In the genomic region with DNA sequence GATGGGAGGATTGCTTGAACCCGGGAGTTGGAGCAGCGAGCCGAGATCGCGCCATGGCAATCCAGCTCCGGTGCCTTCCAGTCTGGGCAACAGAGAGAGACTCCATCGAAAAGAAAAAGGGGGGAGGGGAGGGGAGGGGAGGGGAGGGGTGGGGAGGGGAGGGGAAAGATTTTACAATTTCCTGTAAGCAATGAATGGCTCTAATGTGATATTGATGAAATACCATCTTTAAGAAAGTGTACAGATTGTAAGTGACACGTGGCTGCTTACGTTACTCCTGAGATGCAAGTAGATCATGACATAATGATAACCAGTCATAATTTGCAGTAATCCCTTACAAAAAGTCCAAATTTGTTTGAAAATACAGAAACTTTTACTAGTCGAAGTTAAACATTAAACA, we compare ENCODE assay signal across 2 cellular contexts.
TF ChIP-seq lines count a peak whose summit lies in the region.

No MANE protein-coding gene starts in this region.

TF ChIP-seq in GM23338, 12 proteins besides CTCF, POLR2A, EP300 and RAD21:
- TF ChIP-seq CREB1 (CRISPR knock-in tag; IDR thresholded peaks at IDR 0.05; ENCODE audit: low read depth) (no peak), POLR2AphosphoS5 (IDR thresholded peaks at IDR 0.05; ENCODE audit: low read depth) (no peak)

TF ChIP-seq in K562, 482 proteins besides CTCF, POLR2A, EP300 and RAD21:
- TF ChIP-seq TAF1 (IDR thresholded peaks at IDR 0.05; ENCODE audit: control insufficient read depth, extremely low read depth, insufficient read depth, low read length, severe bottlenecking) = peak; percentile 29
- TF ChIP-seq MYC (IDR thresholded peaks at IDR 0.05; ENCODE audit: low read depth, low read length) = 0 out of 2 replicates have a peak, but pooled peaks have one; percentile 39
- no peak for TF ChIP-seq MYC (CRISPR knock-in tag; IDR thresholded peaks at IDR 0.05; ENCODE audit: borderline replicate concordance, low read depth)
- no peak for TF ChIP-seq MCM5 (IDR thresholded peaks at IDR 0.05; ENCODE audit: low read depth)
- peak; percentile 54 for TF ChIP-seq PCBP2 (IDR thresholded peaks at IDR 0.05; ENCODE audit: low read depth, low read length, poor library complexity, severe bottlenecking)
- peak; percentile 81 for TF ChIP-seq HNRNPK (IDR thresholded peaks at IDR 0.05; ENCODE audit: low read depth, low read length, poor library complexity, severe bottlenecking)
- TF ChIP-seq, protein P1, sequence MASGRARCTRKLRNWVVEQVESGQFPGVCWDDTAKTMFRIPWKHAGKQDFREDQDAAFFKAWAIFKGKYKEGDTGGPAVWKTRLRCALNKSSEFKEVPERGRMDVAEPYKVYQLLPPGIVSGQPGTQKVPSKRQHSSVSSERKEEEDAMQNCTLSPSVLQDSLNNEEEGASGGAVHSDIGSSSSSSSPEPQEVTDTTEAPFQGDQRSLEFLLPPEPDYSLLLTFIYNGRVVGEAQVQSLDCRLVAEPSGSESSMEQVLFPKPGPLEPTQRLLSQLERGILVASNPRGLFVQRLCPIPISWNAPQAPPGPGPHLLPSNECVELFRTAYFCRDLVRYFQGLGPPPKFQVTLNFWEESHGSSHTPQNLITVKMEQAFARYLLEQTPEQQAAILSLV (tag; IDR thresholded peaks at IDR 0.05) = no peak
- TF ChIP-seq, protein P2, sequence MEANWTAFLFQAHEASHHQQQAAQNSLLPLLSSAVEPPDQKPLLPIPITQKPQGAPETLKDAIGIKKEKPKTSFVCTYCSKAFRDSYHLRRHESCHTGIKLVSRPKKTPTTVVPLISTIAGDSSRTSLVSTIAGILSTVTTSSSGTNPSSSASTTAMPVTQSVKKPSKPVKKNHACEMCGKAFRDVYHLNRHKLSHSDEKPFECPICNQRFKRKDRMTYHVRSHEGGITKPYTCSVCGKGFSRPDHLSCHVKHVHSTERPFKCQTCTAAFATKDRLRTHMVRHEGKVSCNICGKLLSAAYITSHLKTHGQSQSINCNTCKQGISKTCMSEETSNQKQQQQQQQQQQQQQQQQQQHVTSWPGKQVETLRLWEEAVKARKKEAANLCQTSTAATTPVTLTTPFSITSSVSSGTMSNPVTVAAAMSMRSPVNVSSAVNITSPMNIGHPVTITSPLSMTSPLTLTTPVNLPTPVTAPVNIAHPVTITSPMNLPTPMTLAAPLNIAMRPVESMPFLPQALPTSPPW (CRISPR knock-in tag; IDR thresholded peaks at IDR 0.05) = peak; percentile 32; the same call in 1 of the 2 replicates
- peak; percentile 48; the same call in 1 of the 2 replicates for TF ChIP-seq CREM (IDR thresholded peaks at IDR 0.05; ENCODE audit: low read depth)
